1 cellular context compared by ENCODE assay signal in genomic region chr9:129886226-129887174, GRCh38.
TF ChIP-seq lines count a peak whose summit lies in the region.

No MANE protein-coding gene starts in this region.

TF ChIP-seq in K562, 482 proteins besides CTCF, POLR2A, EP300 and RAD21 (continued from another document and continues in another):
- peak; percentile 77 for TF ChIP-seq KDM5B (IDR thresholded peaks at IDR 0.05; ENCODE audit: insufficient replicate concordance, low read depth, low read length)
- 0 out of 2 replicates have a peak, but pooled peaks have one; percentile 24 for TF ChIP-seq DMBX1 (CRISPR knock-in tag; IDR thresholded peaks at IDR 0.05; ENCODE audit: borderline replicate concordance)
- peak; percentile 33; the same call in 1 of the 2 replicates for TF ChIP-seq ZNF707 (CRISPR knock-in tag; conservative IDR thresholded peaks at IDR 0.05)
- TF ChIP-seq NR0B1 (IDR thresholded peaks at IDR 0.05; ENCODE audit: partially characterized antibody) = no peak
- no peak for TF ChIP-seq U2AF2 (optimal IDR thresholded peaks at IDR 0.05; ENCODE audit: low read depth, low read length)
- TF ChIP-seq MBD2 (IDR thresholded peaks at IDR 0.05; ENCODE audit: borderline replicate concordance, low read depth) = no peak
- TF ChIP-seq TAL1 (IDR thresholded peaks at IDR 0.05) = no peak
- TF ChIP-seq MAZ (CRISPR knock-in tag; conservative IDR thresholded peaks at IDR 0.05 in 1 of 2, IDR thresholded peaks at IDR 0.05 in 1 of 2) = peak in 1 of 2 experiments; percentile 23; a peak in 1 of 4 replicates
- TF ChIP-seq SMARCA4 (IDR thresholded peaks at IDR 0.05) = no peak
- no peak for TF ChIP-seq U2AF1 (optimal IDR thresholded peaks at IDR 0.05; ENCODE audit: low read depth, low read length)
- peak; percentile 46; the same call in 1 of the 2 replicates for TF ChIP-seq HBP1 (CRISPR knock-in tag; IDR thresholded peaks at IDR 0.05)
- TF ChIP-seq ZNF384 (IDR thresholded peaks at IDR 0.05; ENCODE audit: low read depth, low read length) = peak; percentile 6; the same call in 1 of the 2 replicates
- TF ChIP-seq NR2C1 (IDR thresholded peaks at IDR 0.05) = no peak
- TF ChIP-seq NR2C1 (tag; IDR thresholded peaks at IDR 0.05) = no peak
- TF ChIP-seq RFX1 (IDR thresholded peaks at IDR 0.05) = no peak
- no peak for TF ChIP-seq RERE (CRISPR knock-in tag; IDR thresholded peaks at IDR 0.05; ENCODE audit: borderline replicate concordance)
- TF ChIP-seq PHF8 (IDR thresholded peaks at IDR 0.05; ENCODE audit: borderline replicate concordance, low read length) = peak; percentile 30; the same call in 1 of the 2 replicates
- no peak for TF ChIP-seq RNF219 (CRISPR knock-in tag; IDR thresholded peaks at IDR 0.05)
- TF ChIP-seq AFF4 (CRISPR knock-in tag; IDR thresholded peaks at IDR 0.05) = no peak
- no peak for TF ChIP-seq HDAC6 (IDR thresholded peaks at IDR 0.05; ENCODE audit: low read depth, low read length)
- 0 out of 4 replicates have a peak, but pooled peaks of 1 of the 2 experiments have one; percentile 49 for TF ChIP-seq TBL1XR1 (IDR thresholded peaks at IDR 0.05; ENCODE audit: low read length in 2 of 2)
- no peak for TF ChIP-seq ZNF121 (CRISPR knock-in tag; conservative IDR thresholded peaks at IDR 0.05)
- 0 out of 2 replicates have a peak, but pooled peaks have one; percentile 24 for TF ChIP-seq MXI1 (IDR thresholded peaks at IDR 0.05; ENCODE audit: low read depth, low read length)
- no peak for TF ChIP-seq MAFF (IDR thresholded peaks at IDR 0.05; ENCODE audit: low read length)
- TF ChIP-seq E2F6 (IDR thresholded peaks at IDR 0.05; ENCODE audit: borderline replicate concordance in 1 of 2, extremely low read depth in 1 of 2, insufficient read depth in 1 of 2, insufficient read length in 1 of 2, low read depth in 1 of 2, low read length in 1 of 2, poor library complexity in 1 of 2, severe bottlenecking in 1 of 2) = peak in 1 of 2 experiments; percentile 50
- TF ChIP-seq CREM (IDR thresholded peaks at IDR 0.05; ENCODE audit: low read depth) = no peak
- no peak for TF ChIP-seq ATF2 (CRISPR knock-in tag; IDR thresholded peaks at IDR 0.05)
- TF ChIP-seq ZNF143 (CRISPR knock-in tag; IDR thresholded peaks at IDR 0.05) = no peak
- TF ChIP-seq ZBTB12 (CRISPR knock-in tag; IDR thresholded peaks at IDR 0.05) = peak; percentile 55; the same call in 1 of the 2 replicates
- no peak for TF ChIP-seq ATF6 (CRISPR knock-in tag; IDR thresholded peaks at IDR 0.05)
- TF ChIP-seq HINFP (tag; conservative IDR thresholded peaks at IDR 0.05; ENCODE audit: low read depth) = no peak
- no peak for TF ChIP-seq RBM25 (IDR thresholded peaks at IDR 0.05; ENCODE audit: low read depth, low read length, severe bottlenecking)
- no peak for TF ChIP-seq KDM4B (IDR thresholded peaks at IDR 0.05; ENCODE audit: borderline replicate concordance in 2 of 2, low read depth in 1 of 2)
- no peak for TF ChIP-seq POU5F1 (IDR thresholded peaks at IDR 0.05; ENCODE audit: borderline replicate concordance, low read depth, low read length, partially characterized antibody)
- TF ChIP-seq SREBF1 (IDR thresholded peaks at IDR 0.05; ENCODE audit: borderline replicate concordance, low read depth, low read length) = no peak
- no peak for TF ChIP-seq ZNF589 (CRISPR knock-in tag; IDR thresholded peaks at IDR 0.05; ENCODE audit: low read depth)
